In genomic region chr3:195892105-195892354, GRCh38 we compare ENCODE assay signal across 1 cellular context.
TF ChIP-seq lines count a peak whose summit lies in the region.

No MANE protein-coding gene starts in this region.

TF ChIP-seq in HepG2, 621 proteins besides CTCF, POLR2A, EP300 and RAD21 (continued from another document):
- TF ChIP-seq ZNF292 (CRISPR knock-in tag; IDR thresholded peaks at IDR 0.05; ENCODE audit: borderline replicate concordance, low read depth) (no peak), RNF219 (CRISPR knock-in tag; IDR thresholded peaks at IDR 0.05) (no peak), ZNF451 (CRISPR knock-in tag; IDR thresholded peaks at IDR 0.05) (no peak), MEF2D (CRISPR knock-in tag; IDR thresholded peaks at IDR 0.05) (no peak), SRSF4 (IDR thresholded peaks at IDR 0.05; ENCODE audit: low read depth, low read length, poor library complexity, severe bottlenecking) (no peak), AGO2 (optimal IDR thresholded peaks at IDR 0.05; ENCODE audit: low read depth, low read length) (no peak), ATM (IDR thresholded peaks at IDR 0.05; ENCODE audit: borderline replicate concordance) (no peak), KAT2B (IDR thresholded peaks at IDR 0.05; ENCODE audit: borderline replicate concordance, low read depth, low read length) (no peak), KMT2B (CRISPR knock-in tag; IDR thresholded peaks at IDR 0.05) (no peak), SMAD9 (CRISPR knock-in tag; IDR thresholded peaks at IDR 0.05) (no peak), SAP130 (CRISPR knock-in tag; IDR thresholded peaks at IDR 0.05; ENCODE audit: low read depth) (no peak)
